In the genomic region with DNA sequence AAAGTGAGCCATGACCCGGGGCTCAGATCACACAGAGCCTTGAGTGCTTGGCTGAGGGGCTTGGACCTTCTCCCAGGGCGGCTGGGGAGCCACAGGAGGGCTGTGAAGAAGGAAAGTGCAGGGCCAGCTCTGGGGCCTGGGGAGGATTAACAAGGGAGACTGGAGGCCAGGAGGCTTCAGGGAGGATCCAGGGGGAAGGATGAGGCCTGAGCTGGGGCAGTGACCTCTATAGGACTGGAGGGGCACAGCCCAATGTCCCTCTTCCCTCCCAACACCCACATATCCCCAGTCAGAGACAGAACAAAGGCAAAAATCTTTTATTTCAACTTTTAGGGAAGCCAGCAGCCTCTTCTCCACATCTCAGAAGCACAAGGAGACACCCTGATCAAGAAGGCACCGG, we compare ENCODE assay signal across 1 cellular context.
A peak's percentile ranks its signal among the peaks of the same experiment; 100 is the strongest.
TF ChIP-seq lines count a peak whose summit lies in the region.

No MANE protein-coding gene starts in this region.

TF ChIP-seq in K562, 482 proteins besides CTCF, POLR2A, EP300 and RAD21:
- TF ChIP-seq, protein P1, sequence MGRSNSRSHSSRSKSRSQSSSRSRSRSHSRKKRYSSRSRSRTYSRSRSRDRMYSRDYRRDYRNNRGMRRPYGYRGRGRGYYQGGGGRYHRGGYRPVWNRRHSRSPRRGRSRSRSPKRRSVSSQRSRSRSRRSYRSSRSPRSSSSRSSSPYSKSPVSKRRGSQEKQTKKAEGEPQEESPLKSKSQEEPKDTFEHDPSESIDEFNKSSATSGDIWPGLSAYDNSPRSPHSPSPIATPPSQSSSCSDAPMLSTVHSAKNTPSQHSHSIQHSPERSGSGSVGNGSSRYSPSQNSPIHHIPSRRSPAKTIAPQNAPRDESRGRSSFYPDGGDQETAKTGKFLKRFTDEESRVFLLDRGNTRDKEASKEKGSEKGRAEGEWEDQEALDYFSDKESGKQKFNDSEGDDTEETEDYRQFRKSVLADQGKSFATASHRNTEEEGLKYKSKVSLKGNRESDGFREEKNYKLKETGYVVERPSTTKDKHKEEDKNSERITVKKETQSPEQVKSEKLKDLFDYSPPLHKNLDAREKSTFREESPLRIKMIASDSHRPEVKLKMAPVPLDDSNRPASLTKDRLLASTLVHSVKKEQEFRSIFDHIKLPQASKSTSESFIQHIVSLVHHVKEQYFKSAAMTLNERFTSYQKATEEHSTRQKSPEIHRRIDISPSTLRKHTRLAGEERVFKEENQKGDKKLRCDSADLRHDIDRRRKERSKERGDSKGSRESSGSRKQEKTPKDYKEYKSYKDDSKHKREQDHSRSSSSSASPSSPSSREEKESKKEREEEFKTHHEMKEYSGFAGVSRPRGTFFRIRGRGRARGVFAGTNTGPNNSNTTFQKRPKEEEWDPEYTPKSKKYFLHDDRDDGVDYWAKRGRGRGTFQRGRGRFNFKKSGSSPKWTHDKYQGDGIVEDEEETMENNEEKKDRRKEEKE (IDR thresholded peaks at IDR 0.05; ENCODE audit: borderline replicate concordance in 1 of 2, control insufficient read depth in 1 of 2, low read depth in 2 of 2, low read length in 1 of 2) = no peak
- TF ChIP-seq ZNF263 (CRISPR knock-in tag; IDR thresholded peaks at IDR 0.05; ENCODE audit: borderline replicate concordance) (peak; percentile 94), EZH2 (IDR thresholded peaks at IDR 0.05; ENCODE audit: borderline replicate concordance, low read depth, low read length) (no peak), U2AF2 (optimal IDR thresholded peaks at IDR 0.05; ENCODE audit: low read depth, low read length) (no peak), MAFK (IDR thresholded peaks at IDR 0.05; ENCODE audit: low read length) (no peak), POLR2B (IDR thresholded peaks at IDR 0.05; ENCODE audit: low read depth, partially characterized antibody) (peak; percentile 4), POLR2G (IDR thresholded peaks at IDR 0.05; ENCODE audit: low read depth, low read length) (0 out of 2 replicates have a peak, but pooled peaks have one; percentile 18), TOE1 (IDR thresholded peaks at IDR 0.05; ENCODE audit: borderline replicate concordance) (no peak), TOE1 (CRISPR knock-in tag; IDR thresholded peaks at IDR 0.05; ENCODE audit: borderline replicate concordance, low read depth) (no peak), SREBF2 (CRISPR knock-in tag; IDR thresholded peaks at IDR 0.05) (no peak), MTA3 (IDR thresholded peaks at IDR 0.05; ENCODE audit: borderline replicate concordance) (no peak)
- TF ChIP-seq, protein P2, sequence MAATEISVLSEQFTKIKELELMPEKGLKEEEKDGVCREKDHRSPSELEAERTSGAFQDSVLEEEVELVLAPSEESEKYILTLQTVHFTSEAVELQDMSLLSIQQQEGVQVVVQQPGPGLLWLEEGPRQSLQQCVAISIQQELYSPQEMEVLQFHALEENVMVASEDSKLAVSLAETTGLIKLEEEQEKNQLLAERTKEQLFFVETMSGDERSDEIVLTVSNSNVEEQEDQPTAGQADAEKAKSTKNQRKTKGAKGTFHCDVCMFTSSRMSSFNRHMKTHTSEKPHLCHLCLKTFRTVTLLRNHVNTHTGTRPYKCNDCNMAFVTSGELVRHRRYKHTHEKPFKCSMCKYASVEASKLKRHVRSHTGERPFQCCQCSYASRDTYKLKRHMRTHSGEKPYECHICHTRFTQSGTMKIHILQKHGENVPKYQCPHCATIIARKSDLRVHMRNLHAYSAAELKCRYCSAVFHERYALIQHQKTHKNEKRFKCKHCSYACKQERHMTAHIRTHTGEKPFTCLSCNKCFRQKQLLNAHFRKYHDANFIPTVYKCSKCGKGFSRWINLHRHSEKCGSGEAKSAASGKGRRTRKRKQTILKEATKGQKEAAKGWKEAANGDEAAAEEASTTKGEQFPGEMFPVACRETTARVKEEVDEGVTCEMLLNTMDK (IDR thresholded peaks at IDR 0.05; ENCODE audit: borderline replicate concordance, insufficient read depth, low read depth, low read length, poor library complexity, severe bottlenecking) = peak; percentile 52
- TF ChIP-seq, protein P3, sequence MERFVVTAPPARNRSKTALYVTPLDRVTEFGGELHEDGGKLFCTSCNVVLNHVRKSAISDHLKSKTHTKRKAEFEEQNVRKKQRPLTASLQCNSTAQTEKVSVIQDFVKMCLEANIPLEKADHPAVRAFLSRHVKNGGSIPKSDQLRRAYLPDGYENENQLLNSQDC (CRISPR knock-in tag; IDR thresholded peaks at IDR 0.05) = no peak
